ENCODE assay signal across 9 cellular contexts in the genomic region with DNA sequence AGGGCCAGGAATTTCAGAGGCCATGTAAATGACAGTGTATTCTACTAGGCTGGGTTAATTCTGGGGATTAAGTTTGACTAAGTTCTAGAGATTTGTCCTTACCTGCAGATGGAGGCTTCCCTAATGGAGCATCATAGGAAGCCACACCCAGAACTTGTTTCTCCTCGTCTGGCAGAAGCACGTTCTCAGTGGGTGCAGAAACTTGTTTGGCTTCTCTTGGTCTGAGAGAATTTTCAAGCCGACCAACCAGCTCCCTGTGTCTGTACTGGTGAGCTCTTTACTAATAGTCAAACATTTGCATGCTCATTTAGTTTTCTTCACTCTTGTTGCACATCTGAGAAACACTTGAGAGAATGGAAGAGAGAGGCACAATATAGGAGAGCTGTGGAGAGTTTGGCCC. TPM values are rescaled to one million over a fixed set of nuclear protein-coding genes. Genes with fewer than 3 reads are reported as not detected.
A peak's percentile ranks its signal among the peaks of the same experiment; 100 is the strongest.
DNase-seq lines count a peak whose midpoint lies in the region; ATAC-seq, FAIRE-seq and TF ChIP-seq lines count a peak whose summit lies in the region.
"Had no signal": no experiment of that assay in that cellular context is flagged by ENCODE, and none has a peak within 500 bp of the region (broad histone marks: within the 10 kb centered on the region; RNA-seq: fewer than 3 reads in every experiment).

No MANE protein-coding gene starts in this region.

- H3K9me3 Mint-ChIP-seq in brain (peaks cover 0 to 3% (median 0%) of the 10 kb centered on the region in 5 experiments), osteocyte (ENCODE audit: unreplicated experiment) (peaks cover 3% of the 10 kb centered on the region)

- DNase-seq in osteocyte (ENCODE audit: extremely low spot score, unreplicated experiment) = no peak
- DNase-seq in NOMO-1 treated with DMSO at 0.1 percent for 48 hours (lab: John Stamatoyannopoulos, UW; ENCODE audit: unreplicated experiment) = no peak
- no peak for DNase-seq in RCC 7860 (ENCODE audit: low spot score)
- DNase-seq in DMS153 (lab: John Stamatoyannopoulos, UW) = no peak
- DNase-seq: activated CD8-positive, alpha-beta memory T cell treated with anti-CD3 and anti-CD28 coated beads, Interleukin-2, amount 50 U/mL, for 48 hours had no signal

- H3K27me3 Mint-ChIP-seq in brain (peaks cover 8% of the 10 kb centered on the region), osteocyte (ENCODE audit: unreplicated experiment) (no peaks in the 10 kb centered on the region)

- TF ChIP-seq CTCF in brain (conservative IDR thresholded peaks at IDR 0.05) (no peak), osteocyte (IDR thresholded peaks at IDR 0.05) (no peak)

- H3K36me3 Mint-ChIP-seq in brain = no peaks in the 10 kb centered on the region
- no peaks in the 10 kb centered on the region for H3K36me3 Mint-ChIP-seq in osteocyte (ENCODE audit: unreplicated experiment)

- ATAC-seq in GM18867 (IDR thresholded peaks at IDR 0.05; ENCODE audit: unreplicated experiment) = peak; percentile 40
- peak; percentile 32 for ATAC-seq in HG03066 (IDR thresholded peaks at IDR 0.05; ENCODE audit: low read depth, unreplicated experiment)
- no peak for ATAC-seq in GM19395 (IDR thresholded peaks at IDR 0.05; ENCODE audit: unreplicated experiment)

- no peak for FAIRE-seq in RCC 7860 (lab: Jason Lieb, UNC)

- H3K4me3 Mint-ChIP-seq in brain (peak overlapping the region; percentile 79 to 99 (median 94)), osteocyte (ENCODE audit: unreplicated experiment) (no peak overlapping the region)

- H3K27ac Mint-ChIP-seq in brain (peak overlapping the region; percentile 68 to 99 (median 95)), osteocyte (ENCODE audit: unreplicated experiment) (peak overlapping the region; percentile 100)

- H3K4me1 Mint-ChIP-seq in brain (peaks cover 29% of the 10 kb centered on the region), osteocyte (ENCODE audit: unreplicated experiment) (peaks cover 19% of the 10 kb centered on the region)

RNA-seq across cellular contexts. Expression of a gene that starts 0.9 kb away (rescaled TPM):
- 3.0 TPM for polyA plus RNA-seq in brain (ENCODE audit: insufficient read depth, low read depth, low replicate concordance)
- 36.2 and 41.6 TPM in 2 replicates for total RNA-seq in osteocyte

RNA-seq across cellular contexts. Expression of a gene that starts 20.7 kb away (rescaled TPM):
- 3.7 TPM for polyA plus RNA-seq in brain (ENCODE audit: insufficient read depth, low read depth, low replicate concordance)
- total RNA-seq in osteocyte = 14.7 and 15.4 TPM in 2 replicates
